In the genomic region with DNA sequence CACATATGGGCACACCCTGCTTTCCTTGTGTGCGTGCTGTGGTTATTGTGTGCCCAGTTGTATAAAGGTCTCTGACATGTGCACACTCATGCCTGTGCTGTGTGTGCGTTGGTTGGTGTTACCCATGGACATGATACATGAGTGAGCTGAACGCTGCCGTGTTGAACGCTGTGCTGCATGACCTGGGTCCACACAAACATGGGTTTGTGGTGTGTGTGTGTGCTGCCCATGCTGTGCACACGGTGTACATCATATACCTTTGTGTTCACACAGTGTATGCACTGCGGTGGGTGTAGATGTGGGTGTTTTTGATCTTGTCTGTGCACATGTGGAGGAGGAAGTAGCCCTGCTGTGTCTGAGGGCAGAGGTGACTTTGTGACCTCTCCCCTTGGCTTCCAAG, we compare ENCODE assay signal across 1 cellular context.
TF ChIP-seq lines count a peak whose summit lies in the region.

No MANE protein-coding gene starts in this region.

TF ChIP-seq in H1, 55 proteins besides CTCF, POLR2A, EP300 and RAD21:
- TF ChIP-seq BRCA1 (IDR thresholded peaks at IDR 0.05; ENCODE audit: low read depth, low read length): no peak
- no peak for TF ChIP-seq POLR2AphosphoS5 (IDR thresholded peaks at IDR 0.05; ENCODE audit: low read depth, low read length)
- TF ChIP-seq NRF1 (IDR thresholded peaks at IDR 0.05; ENCODE audit: low read depth, low read length): no peak
- no peak for TF ChIP-seq KDM4A (IDR thresholded peaks at IDR 0.05; ENCODE audit: low read depth, low read length, severe bottlenecking)
- no peak for TF ChIP-seq ASH2L (IDR thresholded peaks at IDR 0.05; ENCODE audit: low read length)
- no peak for TF ChIP-seq CREB1 (IDR thresholded peaks at IDR 0.05)
- TF ChIP-seq SIN3A (conservative IDR thresholded peaks at IDR 0.05 in 1 of 2, IDR thresholded peaks at IDR 0.05 in 1 of 2; ENCODE audit: low read depth in 1 of 2, low read length in 2 of 2): no peak
- TF ChIP-seq POU5F1 (IDR thresholded peaks at IDR 0.05; ENCODE audit: low read depth, low read length): no peak
- no peak for TF ChIP-seq YY1 (IDR thresholded peaks at IDR 0.05; ENCODE audit: low read depth, low read length)
- TF ChIP-seq, protein P1, sequence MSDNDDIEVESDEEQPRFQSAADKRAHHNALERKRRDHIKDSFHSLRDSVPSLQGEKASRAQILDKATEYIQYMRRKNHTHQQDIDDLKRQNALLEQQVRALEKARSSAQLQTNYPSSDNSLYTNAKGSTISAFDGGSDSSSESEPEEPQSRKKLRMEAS (IDR thresholded peaks at IDR 0.05): no peak
- no peak for TF ChIP-seq BCL11A (IDR thresholded peaks at IDR 0.05; ENCODE audit: low read depth in 2 of 2, low read length in 2 of 2)
- no peak for TF ChIP-seq NANOG (IDR thresholded peaks at IDR 0.05; ENCODE audit: insufficient read depth, low read depth, low read length, poor library complexity, severe bottlenecking)
